Comparison of ENCODE assay signal across 19 cellular contexts in the genomic region with DNA sequence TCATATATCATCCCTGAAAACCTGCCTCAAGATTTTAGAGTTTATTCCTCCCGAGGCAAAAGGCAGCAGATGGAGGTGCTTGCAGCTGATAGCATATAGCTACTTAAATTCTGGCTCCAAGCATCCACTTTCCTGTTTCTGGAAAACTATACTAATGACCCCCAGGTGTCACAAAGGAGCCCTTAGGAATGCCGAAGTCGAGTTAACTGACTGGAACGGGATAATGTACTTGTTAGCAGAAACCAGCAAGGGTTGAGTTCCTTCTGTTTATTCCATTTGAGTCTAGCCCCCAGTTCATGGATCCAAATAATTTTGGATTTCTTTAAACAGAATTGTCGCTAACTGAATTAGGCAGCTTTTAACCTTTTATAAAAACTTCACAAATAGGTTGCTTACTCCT. TPM values are rescaled to one million over a fixed set of nuclear protein-coding genes. Genes with fewer than 3 reads are reported as not detected.
A peak's percentile ranks its signal among the peaks of the same experiment; 100 is the strongest.
DNase-seq lines count a peak whose midpoint lies in the region; ATAC-seq lines count a peak whose summit lies in the region.
"Had no signal": no experiment of that assay in that cellular context is flagged by ENCODE, and none has a peak within 500 bp of the region (broad histone marks: within the 10 kb centered on the region; RNA-seq: fewer than 3 reads in every experiment).

No MANE protein-coding gene starts in this region.

- DNase-seq in NCI-H2171 treated with DMSO at 0.1 percent for 48 hours (lab: John Stamatoyannopoulos, UW) = peak; percentile 32
- no peak for DNase-seq in NCI-H2171 (lab: John Stamatoyannopoulos, UW)
- peak; percentile 59 for DNase-seq in NCI-H524 treated with DMSO at 0.1 percent for 48 hours (lab: John Stamatoyannopoulos, UW)
- DNase-seq in activated naive CD8-positive, alpha-beta T cell treated with anti-CD3 and anti-CD28 coated beads, Interleukin-2, amount 50 U/mL, for 24 hours = no peak
- peak; percentile 51 for DNase-seq in renal cortical epithelial cell (ENCODE audit: low read depth)
- DNase-seq in NOMO-1 (lab: John Stamatoyannopoulos, UW; ENCODE audit: unreplicated experiment in 2 of 2) = no peak
- DNase-seq in NCI-H2081 treated with DMSO at 0.1 percent for 48 hours (lab: John Stamatoyannopoulos, UW) = no peak
- DNase-seq in activated CD8-positive, alpha-beta memory T cell treated with anti-CD3 and anti-CD28 coated beads, Interleukin-2, amount 10 ng/mL, durations not matched to agents 7 days and 5 days = no peak
- DNase-seq: AML-193; body of pancreas; colonic mucosa; DND-41; glutamatergic neuron; GM23248; NCI-H526; nucleus accumbens; stimulated activated CD4-positive, alpha-beta T cell treated with anti-CD3 and anti-CD28 coated beads, Interleukin-2, amount 100 ng/mL, for 48 hours; stomach had no signal

- ATAC-seq in activated naive CD8-positive, alpha-beta T cell treated with anti-CD3 and anti-CD28 coated beads, Interleukin-2, amount 50 U/mL, for 24 hours = no peak
- no peak for ATAC-seq in activated CD8-positive, alpha-beta memory T cell treated with anti-CD3 and anti-CD28 coated beads, Interleukin-2, amount 10 ng/mL, durations not matched to agents 7 days and 5 days

- H3K27ac Mint-ChIP-seq in activated naive CD8-positive, alpha-beta T cell treated with anti-CD3 and anti-CD28 coated beads, Interleukin-2, amount 50 U/mL, for 24 hours = peak overlapping the region; percentile 98
- no peak overlapping the region for H3K27ac Mint-ChIP-seq in activated CD8-positive, alpha-beta memory T cell treated with anti-CD3 and anti-CD28 coated beads, Interleukin-2, amount 10 ng/mL, durations not matched to agents 7 days and 5 days

- no peaks in the 10 kb centered on the region for H3K27me3 Mint-ChIP-seq in activated naive CD8-positive, alpha-beta T cell treated with anti-CD3 and anti-CD28 coated beads, Interleukin-2, amount 50 U/mL, for 24 hours
- H3K27me3 Mint-ChIP-seq in activated CD8-positive, alpha-beta memory T cell treated with anti-CD3 and anti-CD28 coated beads, Interleukin-2, amount 10 ng/mL, durations not matched to agents 7 days and 5 days = no peaks in the 10 kb centered on the region
- H3K27me3 Mint-ChIP-seq: memory B cell had no signal

- no peak overlapping the region for H3K4me3 Mint-ChIP-seq in activated naive CD8-positive, alpha-beta T cell treated with anti-CD3 and anti-CD28 coated beads, Interleukin-2, amount 50 U/mL, for 24 hours
- no peak overlapping the region for H3K4me3 Mint-ChIP-seq in activated CD8-positive, alpha-beta memory T cell treated with anti-CD3 and anti-CD28 coated beads, Interleukin-2, amount 10 ng/mL, durations not matched to agents 7 days and 5 days

- peaks cover 24% of the 10 kb centered on the region for H3K36me3 Mint-ChIP-seq in activated naive CD8-positive, alpha-beta T cell treated with anti-CD3 and anti-CD28 coated beads, Interleukin-2, amount 50 U/mL, for 24 hours (ENCODE audit: low read depth)
- H3K36me3 Mint-ChIP-seq in activated CD8-positive, alpha-beta memory T cell treated with anti-CD3 and anti-CD28 coated beads, Interleukin-2, amount 10 ng/mL, durations not matched to agents 7 days and 5 days = peaks cover 27% of the 10 kb centered on the region
- H3K36me3 Mint-ChIP-seq: memory B cell had no signal

- no peaks in the 10 kb centered on the region for H3K9me3 Mint-ChIP-seq in activated naive CD8-positive, alpha-beta T cell treated with anti-CD3 and anti-CD28 coated beads, Interleukin-2, amount 50 U/mL, for 24 hours
- H3K9me3 Mint-ChIP-seq in activated CD8-positive, alpha-beta memory T cell treated with anti-CD3 and anti-CD28 coated beads, Interleukin-2, amount 10 ng/mL, durations not matched to agents 7 days and 5 days (ENCODE audit: low read depth) = no peaks in the 10 kb centered on the region
- H3K9me3 Mint-ChIP-seq: memory B cell had no signal

- peaks cover 81% of the 10 kb centered on the region for H3K4me1 Mint-ChIP-seq in activated naive CD8-positive, alpha-beta T cell treated with anti-CD3 and anti-CD28 coated beads, Interleukin-2, amount 50 U/mL, for 24 hours
- H3K4me1 Mint-ChIP-seq in activated CD8-positive, alpha-beta memory T cell treated with anti-CD3 and anti-CD28 coated beads, Interleukin-2, amount 10 ng/mL, durations not matched to agents 7 days and 5 days = peaks cover 67% of the 10 kb centered on the region

- CTCF ChIA-PET in activated CD8-positive, alpha-beta memory T cell treated with anti-CD3 and anti-CD28 coated beads, Interleukin-2, amount 10 ng/mL, durations not matched to agents 7 days and 5 days (lab: Charles Lee) = interaction anchor here (2.3 to 9.8 kb wide), 4 partner anchors 12 to 43 kb away, joined by 9 to 172 read pairs (median 24); partner anchors contain the start of gene PTTG1

RNA-seq across cellular contexts. Expression of gene PTTG1, which starts 44.5 kb away (rescaled TPM):
- 19.9 and 107 TPM in 2 replicates for total RNA-seq in renal cortical epithelial cell
- total RNA-seq in activated CD8-positive, alpha-beta memory T cell treated with anti-CD3 and anti-CD28 coated beads, Interleukin-2, amount 10 ng/mL, durations not matched to agents 7 days and 5 days = 100 to 1,000 TPM; 204 to 212 TPM

RNA-seq across cellular contexts. Expression of gene SLU7, which starts 47.2 kb away (rescaled TPM):
- total RNA-seq in renal cortical epithelial cell = 75.5 and 111 TPM in 2 replicates
- total RNA-seq in activated CD8-positive, alpha-beta memory T cell treated with anti-CD3 and anti-CD28 coated beads, Interleukin-2, amount 10 ng/mL, durations not matched to agents 7 days and 5 days = 10 to 100 TPM; 50.1 to 54.6 TPM

Comparison
In these comparisons a context has a peak if more than half of its experiments do, and no peak if none do; other contexts are left out.
1. DNase-seq: peak in NCI-H2171 treated with DMSO at 0.1 percent for 48 hours (single experiment), NCI-H524 treated with DMSO at 0.1 percent for 48 hours (single experiment) and renal cortical epithelial cell (single experiment); none in NCI-H2171 (single experiment), activated naive CD8-positive, alpha-beta T cell treated with anti-CD3 and anti-CD28 coated beads, Interleukin-2, amount 50 U/mL, for 24 hours (single experiment), NOMO-1 (0 of 2), NCI-H2081 treated with DMSO at 0.1 percent for 48 hours (single experiment) and activated CD8-positive, alpha-beta memory T cell treated with anti-CD3 and anti-CD28 coated beads, Interleukin-2, amount 10 ng/mL, durations not matched to agents 7 days and 5 days (single experiment).